ENCODE assay signal across 8 cellular contexts in the genomic region with DNA sequence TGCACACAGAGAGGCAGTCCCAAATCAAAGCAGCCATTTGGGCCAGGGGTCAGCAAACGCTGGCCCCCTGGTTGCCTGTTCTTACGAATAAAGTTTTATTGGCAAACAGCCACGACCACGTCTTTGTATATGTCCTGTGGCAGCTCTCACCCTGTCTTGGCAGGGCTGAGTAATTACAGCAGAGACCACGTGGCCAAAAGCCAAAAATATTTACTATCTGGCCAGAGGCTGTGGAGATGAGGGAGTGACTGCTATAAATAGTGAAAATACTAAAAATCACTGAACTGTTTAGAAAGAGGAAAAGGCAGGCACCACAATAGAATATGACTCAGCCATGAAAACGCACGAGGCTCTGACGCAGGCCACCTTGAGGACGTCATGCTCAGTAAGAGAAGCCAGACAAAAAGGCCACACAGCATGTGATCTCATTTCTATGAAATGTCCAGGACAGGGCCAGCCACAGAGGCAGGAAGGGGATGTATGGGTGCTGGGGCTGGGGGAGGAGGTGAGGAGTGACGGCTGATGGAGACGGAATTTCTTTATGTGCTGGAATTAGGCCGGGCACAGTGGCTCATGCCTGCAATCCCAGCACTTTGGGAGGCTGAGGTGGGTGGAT. TPM values are rescaled to one million over a fixed set of nuclear protein-coding genes. Genes with fewer than 3 reads are reported as not detected.
A peak's percentile ranks its signal among the peaks of the same experiment; 100 is the strongest.
DNase-seq lines count a peak whose midpoint lies in the region; ATAC-seq and TF ChIP-seq lines count a peak whose summit lies in the region.

No MANE protein-coding gene starts in this region.

- H3K4me1 Mint-ChIP-seq in brain (peaks cover 6% of the 10 kb centered on the region), type B pancreatic cell (ENCODE audit: unreplicated experiment) (peaks cover 5% of the 10 kb centered on the region)

- no peaks in the 10 kb centered on the region for H3K27me3 Mint-ChIP-seq in brain
- no peaks in the 10 kb centered on the region for H3K27me3 Mint-ChIP-seq in type B pancreatic cell

- H3K9me3 Mint-ChIP-seq in brain (no peaks in the 10 kb centered on the region), type B pancreatic cell (no peaks in the 10 kb centered on the region)

- H3K4me3 Mint-ChIP-seq in brain (no peak overlapping the region), type B pancreatic cell (no peak overlapping the region)

- H3K27ac Mint-ChIP-seq in brain (peak overlapping the region in 3 of 5 experiments; percentile 88 to 93 (median 89)), type B pancreatic cell (peak overlapping the region; percentile 6)

- DNase-seq in DMS 273 (lab: John Stamatoyannopoulos, UW; ENCODE audit: unreplicated experiment) (peak; percentile 55), DMS 273 treated with DMSO at 0.1 percent for 48 hours (lab: John Stamatoyannopoulos, UW) (no peak), left lobe of liver (ENCODE audit: low spot score) (no peak), type B pancreatic cell (ENCODE audit: extremely low spot score, unreplicated experiment) (no peak), GM20000 (ENCODE audit: low spot score) (no peak), middle frontal gyrus (ENCODE audit: extremely low spot score, low spot score) (no peak), occipital lobe (lab: John Stamatoyannopoulos, UW) (no peak)

- no peak for TF ChIP-seq CTCF in brain (conservative IDR thresholded peaks at IDR 0.05)
- no peak for TF ChIP-seq CTCF in type B pancreatic cell (conservative IDR thresholded peaks at IDR 0.05)
- TF ChIP-seq CTCF in GM20000 (IDR thresholded peaks at IDR 0.05; ENCODE audit: extremely low read depth, missing control alignments) = no peak

- peak; percentile 32 for ATAC-seq in left lobe of liver

- H3K36me3 Mint-ChIP-seq in brain (peaks cover 19% of the 10 kb centered on the region), type B pancreatic cell (peaks cover 6% of the 10 kb centered on the region)

RNA-seq across cellular contexts. Expression of a gene that starts 29.4 kb away (rescaled TPM):
- 8.0 TPM for polyA plus RNA-seq in brain (ENCODE audit: insufficient read depth, low read depth, low replicate concordance)
- 10.8 TPM for total RNA-seq in left lobe of liver
- 7.0 and 21.9 TPM in 2 replicates for total RNA-seq in type B pancreatic cell (ENCODE audit: low replicate concordance)
- total RNA-seq in occipital lobe = not detected

RNA-seq across cellular contexts. Expression of a gene that starts 32.3 kb away (rescaled TPM):
- polyA plus RNA-seq in brain (ENCODE audit: insufficient read depth, low read depth, low replicate concordance) = not detected
- total RNA-seq in left lobe of liver (not detected), type B pancreatic cell (ENCODE audit: low replicate concordance) (not detected in 2 replicates), occipital lobe (not detected)

RNA-seq across cellular contexts. Expression of a gene that starts 49.6 kb away (rescaled TPM):
- 30.0 TPM for polyA plus RNA-seq in brain (ENCODE audit: insufficient read depth, low read depth, low replicate concordance)
- total RNA-seq in left lobe of liver = 5.5 TPM
- total RNA-seq in type B pancreatic cell (ENCODE audit: low replicate concordance) = 10.5 and 10.8 TPM in 2 replicates
- 10.6 TPM for total RNA-seq in occipital lobe

RNA-seq across cellular contexts. Expression of a gene that starts 55.2 kb away (rescaled TPM):
- polyA plus RNA-seq in brain (ENCODE audit: insufficient read depth, low read depth, low replicate concordance) = 85.0 TPM
- total RNA-seq in left lobe of liver (27.4 TPM), type B pancreatic cell (ENCODE audit: low replicate concordance) (59.4 and 63.2 TPM in 2 replicates), occipital lobe (42.0 TPM)
